In genomic region chr3:17742837-17743659, GRCh38 we compare ENCODE assay signal across 1 cellular context.
TF ChIP-seq lines count a peak whose summit lies in the region.

No MANE protein-coding gene starts in this region.

TF ChIP-seq in HepG2, 621 proteins besides CTCF, POLR2A, EP300 and RAD21 (continued from another document and continues in another):
- TF ChIP-seq ZNF556 (CRISPR knock-in tag; IDR thresholded peaks at IDR 0.05; ENCODE audit: borderline replicate concordance) (no peak; the same call in 1 of the 2 replicates), HNF4A (CRISPR knock-in tag; IDR thresholded peaks at IDR 0.05) (no peak), ZNF564 (CRISPR knock-in tag; IDR thresholded peaks at IDR 0.05) (no peak), ZMYM3 (CRISPR knock-in tag; IDR thresholded peaks at IDR 0.05) (0 out of 2 replicates have a peak, but pooled peaks have one; percentile 16), ZNF710 (CRISPR knock-in tag; IDR thresholded peaks at IDR 0.05; ENCODE audit: borderline replicate concordance) (no peak), SETDB1 (CRISPR knock-in tag; IDR thresholded peaks at IDR 0.05; ENCODE audit: borderline replicate concordance) (no peak), ZNF468 (CRISPR knock-in tag; IDR thresholded peaks at IDR 0.05) (no peak), ZGPAT (CRISPR knock-in tag; IDR thresholded peaks at IDR 0.05) (0 out of 2 replicates have a peak, but pooled peaks have one; percentile 2), NRL (CRISPR knock-in tag; IDR thresholded peaks at IDR 0.05; ENCODE audit: borderline replicate concordance) (no peak), SNAPC4 (CRISPR knock-in tag; IDR thresholded peaks at IDR 0.05) (no peak), RFXANK (CRISPR knock-in tag; IDR thresholded peaks at IDR 0.05) (0 out of 2 replicates have a peak, but pooled peaks have one; percentile 11), ZNF550 (CRISPR knock-in tag; IDR thresholded peaks at IDR 0.05; ENCODE audit: borderline replicate concordance) (no peak), NR2C2 (CRISPR knock-in tag; IDR thresholded peaks at IDR 0.05; ENCODE audit: borderline replicate concordance) (no peak; the same call in 1 of the 2 replicates), SALL2 (CRISPR knock-in tag; IDR thresholded peaks at IDR 0.05) (no peak), ZNF614 (CRISPR knock-in tag; IDR thresholded peaks at IDR 0.05; ENCODE audit: borderline replicate concordance) (peak; percentile 13; the same call in 1 of the 2 replicates), FOXC1 (CRISPR knock-in tag; IDR thresholded peaks at IDR 0.05; ENCODE audit: borderline replicate concordance) (no peak), ZNF713 (CRISPR knock-in tag; IDR thresholded peaks at IDR 0.05) (0 out of 2 replicates have a peak, but pooled peaks have one; percentile 45), SMAD1 (CRISPR knock-in tag; IDR thresholded peaks at IDR 0.05; ENCODE audit: borderline replicate concordance, low read depth) (0 out of 2 replicates have a peak, but pooled peaks have one; percentile 31), ZNF543 (CRISPR knock-in tag; IDR thresholded peaks at IDR 0.05) (no peak), ONECUT2 (CRISPR knock-in tag; IDR thresholded peaks at IDR 0.05) (no peak), PITX1 (CRISPR knock-in tag; IDR thresholded peaks at IDR 0.05) (no peak), THAP9 (CRISPR knock-in tag; IDR thresholded peaks at IDR 0.05; ENCODE audit: borderline replicate concordance) (peak; percentile 60; the same call in 1 of the 2 replicates), RCOR2 (CRISPR knock-in tag; IDR thresholded peaks at IDR 0.05) (no peak), HIC2 (CRISPR knock-in tag; IDR thresholded peaks at IDR 0.05; ENCODE audit: low read depth) (no peak), ZNF546 (CRISPR knock-in tag; conservative IDR thresholded peaks at IDR 0.05) (peak; percentile 22; the same call in 1 of the 2 replicates), MIER3 (CRISPR knock-in tag; IDR thresholded peaks at IDR 0.05; ENCODE audit: borderline replicate concordance) (no peak), ARID2 (CRISPR knock-in tag; IDR thresholded peaks at IDR 0.05; ENCODE audit: borderline replicate concordance) (peak; percentile 79; the same call in 1 of the 2 replicates), ZNF607 (CRISPR knock-in tag; IDR thresholded peaks at IDR 0.05; ENCODE audit: borderline replicate concordance) (no peak), E2F5 (CRISPR knock-in tag; conservative IDR thresholded peaks at IDR 0.05) (no peak), CHCHD3 (CRISPR knock-in tag; IDR thresholded peaks at IDR 0.05) (no peak), DNMT1 (CRISPR knock-in tag; IDR thresholded peaks at IDR 0.05) (no peak), HOMEZ (CRISPR knock-in tag; IDR thresholded peaks at IDR 0.05; ENCODE audit: low read depth) (no peak), GPBP1L1 (CRISPR knock-in tag; IDR thresholded peaks at IDR 0.05) (no peak), ATF6 (CRISPR knock-in tag; conservative IDR thresholded peaks at IDR 0.05) (no peak), ZSCAN12 (CRISPR knock-in tag; IDR thresholded peaks at IDR 0.05) (no peak), POLR2AphosphoS5 (IDR thresholded peaks at IDR 0.05; ENCODE audit: low read depth, low read length) (peak; percentile 64), ZNF431 (CRISPR knock-in tag; IDR thresholded peaks at IDR 0.05; ENCODE audit: borderline replicate concordance, low read depth) (no peak; the same call in 1 of the 2 replicates), ZNF17 (CRISPR knock-in tag; IDR thresholded peaks at IDR 0.05) (0 out of 2 replicates have a peak, but pooled peaks have one; percentile 18), ZNF101 (CRISPR knock-in tag; IDR thresholded peaks at IDR 0.05; ENCODE audit: borderline replicate concordance, low read depth) (no peak)
